Comparison of ENCODE assay signal across 8 cellular contexts in genomic region chr6:53348436-53349208, GRCh38. TPM values are rescaled to one million over a fixed set of nuclear protein-coding genes. Genes with fewer than 3 reads are reported as not detected.
DNase-seq lines count a peak whose midpoint lies in the region; ATAC-seq and TF ChIP-seq lines count a peak whose summit lies in the region.

A gene with protein sequence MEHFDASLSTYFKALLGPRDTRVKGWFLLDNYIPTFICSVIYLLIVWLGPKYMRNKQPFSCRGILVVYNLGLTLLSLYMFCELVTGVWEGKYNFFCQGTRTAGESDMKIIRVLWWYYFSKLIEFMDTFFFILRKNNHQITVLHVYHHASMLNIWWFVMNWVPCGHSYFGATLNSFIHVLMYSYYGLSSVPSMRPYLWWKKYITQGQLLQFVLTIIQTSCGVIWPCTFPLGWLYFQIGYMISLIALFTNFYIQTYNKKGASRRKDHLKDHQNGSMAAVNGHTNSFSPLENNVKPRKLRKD (minus strand): TSS chr6:53348950. CDS start chr6:53295699, 53,251 bp downstream.

- 1 to 2% methylated on average over 70 to 78 of the region's 89 CpGs for WGBS in GM23248 (ENCODE audit: low coverage in 1 of 2, low lambda C conversion rate in 2 of 2, missing lambda C conversion rate in 2 of 2), 2 experiments

- peak within 1 kb of the TSS; percentile 96 for H3K4me3 Mint-ChIP-seq in activated T-helper 17 cell treated with anti-CD3 and anti-CD28 coated beads, Interleukin-2, amount 50 U/mL, for 72 hours
- peak within 1 kb of the TSS; percentile 96 to 98 (median 97) for H3K4me3 Mint-ChIP-seq in nephron
- H3K4me3 Mint-ChIP-seq in stimulated activated naive CD8-positive, alpha-beta T cell treated with anti-CD3 and anti-CD28 coated beads, Interleukin-15, Interleukin-2, amounts not matched to agents 100 ng/mL and 50 ng/mL, for 24 hours = peak within 1 kb of the TSS; percentile 93

- H3K4me1 Mint-ChIP-seq in activated T-helper 17 cell treated with anti-CD3 and anti-CD28 coated beads, Interleukin-2, amount 50 U/mL, for 72 hours = peaks cover 35% of the 10 kb centered on the region
- H3K4me1 Mint-ChIP-seq in nephron = peaks cover 29% of the 10 kb centered on the region
- H3K4me1 Mint-ChIP-seq in stimulated activated naive CD8-positive, alpha-beta T cell treated with anti-CD3 and anti-CD28 coated beads, Interleukin-15, Interleukin-2, amounts not matched to agents 100 ng/mL and 50 ng/mL, for 24 hours (ENCODE audit: low read depth) = peaks cover 44% of the 10 kb centered on the region

- H3K79me2 ChIP-seq in GM23248 (ENCODE audit: insufficient read depth) = peaks cover 44% of the 10 kb centered on the region

- no peaks in the 10 kb centered on the region for H3K4me1 ChIP-seq in GM23248 (ENCODE audit: insufficient read depth)

- H3K27ac ChIP-seq in GM23248 (peak within 1 kb of the TSS; percentile 92), RWPE1 (peak within 1 kb of the TSS; percentile 92)

- peak; percentile 79 for ATAC-seq in activated T-helper 17 cell treated with anti-CD3 and anti-CD28 coated beads, Interleukin-2, amount 50 U/mL, for 72 hours (replicated peaks)

- H3K27ac Mint-ChIP-seq in activated T-helper 17 cell treated with anti-CD3 and anti-CD28 coated beads, Interleukin-2, amount 50 U/mL, for 72 hours = peak within 1 kb of the TSS; percentile 91
- H3K27ac Mint-ChIP-seq in nephron = peak within 1 kb of the TSS; percentile 98 to 99 (median 98)
- H3K27ac Mint-ChIP-seq in stimulated activated naive CD8-positive, alpha-beta T cell treated with anti-CD3 and anti-CD28 coated beads, Interleukin-15, Interleukin-2, amounts not matched to agents 100 ng/mL and 50 ng/mL, for 24 hours = peak within 1 kb of the TSS; percentile 94

- no peaks in the 10 kb centered on the region for H3K27me3 ChIP-seq in GM23248 (replicated peaks; ENCODE audit: insufficient read depth)

- H3K9me3 ChIP-seq in GM23248 (ENCODE audit: low read depth) = no peaks in the 10 kb centered on the region

- H2AFZ ChIP-seq in GM23248 = peak within 1 kb of the TSS; percentile 99

- peak within 1 kb of the TSS; percentile 92 for H3K4me3 ChIP-seq in GM23248
- peak within 1 kb of the TSS; percentile 87 for H3K4me3 ChIP-seq in fibroblast of mammary gland (ENCODE audit: control insufficient read depth, low read depth, low read length)

- H3K27me3 Mint-ChIP-seq in activated T-helper 17 cell treated with anti-CD3 and anti-CD28 coated beads, Interleukin-2, amount 50 U/mL, for 72 hours = no peaks in the 10 kb centered on the region
- peaks cover 4% of the 10 kb centered on the region for H3K27me3 Mint-ChIP-seq in nephron (ENCODE audit: low read depth)
- no peaks in the 10 kb centered on the region for H3K27me3 Mint-ChIP-seq in stimulated activated naive CD8-positive, alpha-beta T cell treated with anti-CD3 and anti-CD28 coated beads, Interleukin-15, Interleukin-2, amounts not matched to agents 100 ng/mL and 50 ng/mL, for 24 hours

- in situ Hi-C loops in GM23248 (cut with MboI) = no loop called here

- no peaks in the 10 kb centered on the region for H3K9me3 Mint-ChIP-seq in activated T-helper 17 cell treated with anti-CD3 and anti-CD28 coated beads, Interleukin-2, amount 50 U/mL, for 72 hours
- H3K9me3 Mint-ChIP-seq in nephron = no peaks in the 10 kb centered on the region
- no peaks in the 10 kb centered on the region for H3K9me3 Mint-ChIP-seq in stimulated activated naive CD8-positive, alpha-beta T cell treated with anti-CD3 and anti-CD28 coated beads, Interleukin-15, Interleukin-2, amounts not matched to agents 100 ng/mL and 50 ng/mL, for 24 hours

- H3K9me2 ChIP-seq in GM23248 (ENCODE audit: insufficient read depth) = no peaks in the 10 kb centered on the region

- H3K36me3 ChIP-seq in GM23248 (ENCODE audit: low read depth) = no peaks in the 10 kb centered on the region

- H3K9ac ChIP-seq in GM23248 = peak within 1 kb of the TSS; percentile 89

- no peak for TF ChIP-seq CTCF in RWPE1 (conservative IDR thresholded peaks at IDR 0.05; ENCODE audit: low read depth)
- no peak for TF ChIP-seq CTCF in fibroblast of mammary gland (conservative IDR thresholded peaks at IDR 0.05; ENCODE audit: control insufficient read depth, insufficient read depth, low read depth, low read length)
- TF ChIP-seq CTCF in nephron (IDR thresholded peaks at IDR 0.05; ENCODE audit: unreplicated experiment in 3 of 3) = no peak

- H3K36me3 Mint-ChIP-seq in activated T-helper 17 cell treated with anti-CD3 and anti-CD28 coated beads, Interleukin-2, amount 50 U/mL, for 72 hours (ENCODE audit: low read depth) = peaks cover 51% of the 10 kb centered on the region
- peaks cover 5% of the 10 kb centered on the region for H3K36me3 Mint-ChIP-seq in nephron (ENCODE audit: low read depth)
- H3K36me3 Mint-ChIP-seq in stimulated activated naive CD8-positive, alpha-beta T cell treated with anti-CD3 and anti-CD28 coated beads, Interleukin-15, Interleukin-2, amounts not matched to agents 100 ng/mL and 50 ng/mL, for 24 hours (ENCODE audit: low read depth) = peaks cover 27% of the 10 kb centered on the region

- peak within 1 kb of the TSS; percentile 99 for H3K4me2 ChIP-seq in GM23248 (ENCODE audit: unreplicated experiment)

- CTCF ChIA-PET in RWPE1 (lab: Yijun Ruan, JAX) = interaction anchor here (0.6 to 1.0 kb wide), 2 partner anchors 21 to 47 kb away, joined by 3 read pairs; no protein-coding TSS in a partner anchor

- DNase-seq in DMS79 treated with DMSO at 0.1 percent for 48 hours (lab: John Stamatoyannopoulos, UW) = peak; percentile 93
- peak; percentile 99 for DNase-seq in GM23248
- peak; percentile 98 for DNase-seq in LHCN-M2 (ENCODE audit: low read depth)
- peak; percentile 93 for DNase-seq in RWPE1 (ENCODE audit: low spot score)
- DNase-seq in fibroblast of mammary gland (ENCODE audit: low read depth) = peak; percentile 99

- POLR2A ChIA-PET in RWPE1 (lab: Yijun Ruan, JAX; ENCODE audit: low non-redundant PET) = no interaction called here

- peaks cover 6% of the 10 kb centered on the region; the same call in 1 of the 2 replicates for H3F3A ChIP-seq in GM23248 (ENCODE audit: insufficient read depth)

- H4K20me1 ChIP-seq in GM23248 (ENCODE audit: insufficient read depth) = no peaks in the 10 kb centered on the region

RNA-seq across cellular contexts. Expression of the gene that starts here (rescaled TPM):
- total RNA-seq in GM23248 (2014; rRNA removed; shearing (Covaris generic)) = 60.3 and 70.8 TPM in 2 replicates
- 86.8 and 87.3 TPM in 2 replicates for polyA plus RNA-seq in GM23248 (2016; fragmentation: Nextera tagmentation; extraction: Ambion mirVana)
- total RNA-seq in LHCN-M2 (2014; rRNA removed) = 37.3 and 51.1 TPM in 2 replicates
- polyA plus RNA-seq in LHCN-M2 (2012) = 34.2 TPM
- 100 to 1,000 TPM in 1 of 2 donors, 10 to 100 TPM in 1; 91.9 to 127 TPM for total RNA-seq in activated T-helper 17 cell treated with anti-CD3 and anti-CD28 coated beads, Interleukin-2, amount 50 U/mL, for 72 hours

Comparison
In these comparisons a context has a peak if more than half of its experiments do, and no peak if none do; other contexts are left out.
1. Peak in every context shown above with its lines: DNase-seq, ATAC-seq, H3K4me3 ChIP-seq and H3K27ac ChIP-seq.